Comparison of ENCODE assay signal across 9 cellular contexts in the genomic region with DNA sequence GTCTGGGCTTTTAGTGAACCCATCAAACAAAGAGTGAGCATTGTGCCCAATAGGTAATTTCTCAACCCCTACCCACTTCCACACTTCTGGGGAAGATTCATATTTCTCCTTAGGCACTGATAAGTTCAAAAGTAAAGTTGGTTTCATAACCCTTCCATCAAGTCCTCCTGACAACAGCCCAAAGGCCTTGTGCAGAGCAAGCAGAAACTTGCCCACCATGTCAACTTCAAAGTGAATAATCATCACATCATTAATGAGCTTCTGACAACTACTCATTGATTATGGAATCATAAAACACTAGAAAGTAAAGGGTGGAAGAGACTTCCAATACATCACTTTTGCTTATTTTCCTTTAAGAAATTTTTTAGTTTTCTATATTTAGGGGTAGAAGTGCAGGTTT.
"Had no signal": no experiment of that assay in that cellular context is flagged by ENCODE, and none has a peak within 500 bp of the region (broad histone marks: within the 10 kb centered on the region; RNA-seq: fewer than 3 reads in every experiment).

No MANE protein-coding gene starts in this region.

- DNase-seq: GM23248, GOT3, H7, H9, HCEC 1CT, HFFc6 had no signal

- H3K4me3 ChIP-seq: GM23248, GM23338, HAP-1 had no signal

- FAIRE-seq: H54 had no signal

- H3K36me3 ChIP-seq: HAP-1 had no signal
